Comparison of ENCODE assay signal across 10 cellular contexts in the genomic region with DNA sequence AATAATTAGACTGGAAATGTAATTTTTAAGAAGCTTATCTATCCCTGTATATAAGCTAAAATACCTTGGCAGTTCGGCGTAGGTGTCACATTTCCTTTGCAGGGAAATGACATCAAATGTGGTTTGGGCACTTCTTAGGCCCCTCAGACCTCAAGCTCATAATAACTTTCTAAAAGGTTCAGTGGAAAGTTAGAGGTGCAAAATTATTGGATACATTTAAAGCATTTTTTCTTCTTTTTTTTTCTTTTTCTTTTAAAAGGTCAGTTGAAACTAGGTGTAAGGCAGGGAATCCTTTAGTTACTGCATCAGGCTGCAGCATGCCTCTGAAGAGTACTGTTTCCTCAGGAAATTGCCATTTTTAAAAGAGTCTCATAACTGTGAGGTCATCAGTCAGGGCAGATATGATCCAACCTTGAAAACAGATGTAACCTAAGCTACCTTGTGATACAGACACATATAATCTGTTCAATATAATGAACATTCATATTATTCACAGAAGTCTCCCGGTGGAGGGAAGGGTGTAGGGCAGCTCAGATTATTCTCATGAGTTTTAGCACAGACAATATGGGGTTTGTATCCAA. TPM values are rescaled to one million over a fixed set of nuclear protein-coding genes. Genes with fewer than 3 reads are reported as not detected.
A peak's percentile ranks its signal among the peaks of the same experiment; 100 is the strongest.
DNase-seq lines count a peak whose midpoint lies in the region; ATAC-seq and TF ChIP-seq lines count a peak whose summit lies in the region.
"Had no signal": no experiment of that assay in that cellular context is flagged by ENCODE, and none has a peak within 500 bp of the region (broad histone marks: within the 10 kb centered on the region; RNA-seq: fewer than 3 reads in every experiment).

No MANE protein-coding gene starts in this region.

- H3K27ac ChIP-seq in psoas muscle (peak overlapping the region; percentile 43), tibial nerve (peak overlapping the region in 1 of 4 donors; percentile 21)
- H3K27ac ChIP-seq: WERI-Rb-1 had no signal

- H2AFZ ChIP-seq in Loucy (ENCODE audit: low read length): no peak overlapping the region

- H3K36me3 Mint-ChIP-seq in activated naive CD4-positive, alpha-beta T cell treated with anti-CD3 and anti-CD28 coated beads, Interleukin-2, amount 50 U/mL, for 72 hours: peaks cover 40 to 61% of the 10 kb centered on the region in 2 donors

- no peaks in the 10 kb centered on the region for H3K9me2 ChIP-seq in Loucy (replicated peaks; ENCODE audit: low read depth, low read length)

- H3K4me2 ChIP-seq in Loucy (ENCODE audit: low read depth, low read length, poor library complexity, severe bottlenecking): peak overlapping the region; percentile 88

- peak overlapping the region; percentile 98 for H3K27ac Mint-ChIP-seq in activated naive CD4-positive, alpha-beta T cell treated with anti-CD3 and anti-CD28 coated beads, Interleukin-2, amount 50 U/mL, for 72 hours

- TF ChIP-seq POLR2A in tibial nerve (IDR thresholded peaks at IDR 0.05): no peak

- peak overlapping the region; percentile 99 for H3K4me3 ChIP-seq in Loucy (ENCODE audit: low read length, poor library complexity, severe bottlenecking)
- H3K4me3 ChIP-seq in psoas muscle: no peak overlapping the region
- no peak overlapping the region for H3K4me3 ChIP-seq in tibial nerve

- TF ChIP-seq EP300 in tibial nerve (IDR thresholded peaks at IDR 0.05): no peak

- H3K4me1 ChIP-seq in Loucy (ENCODE audit: insufficient read depth, low read length, poor library complexity, severe bottlenecking) (peaks cover 66% of the 10 kb centered on the region), psoas muscle (peaks cover 51% of the 10 kb centered on the region), tibial nerve (peaks cover 0 to 49% (median 25%) of the 10 kb centered on the region in 4 donors)

- peaks cover 22% of the 10 kb centered on the region; the same call in 1 of the 2 replicates for H3K36me3 ChIP-seq in Loucy (ENCODE audit: insufficient read depth, low read length)
- peaks cover 0 to 14% of the 10 kb centered on the region in 2 donors for H3K36me3 ChIP-seq in psoas muscle (ENCODE audit: insufficient read depth in 1 of 2, low read depth in 1 of 2)
- H3K36me3 ChIP-seq in tibial nerve: peaks cover 0 to 18% (median 0%) of the 10 kb centered on the region in 3 donors

- peak; percentile 4 for DNase-seq in NCI-H82 (lab: John Stamatoyannopoulos, UW)
- no peak for DNase-seq in NCI-H82 treated with DMSO at 0.1 percent for 48 hours (lab: John Stamatoyannopoulos, UW; ENCODE audit: unreplicated experiment)
- no peak for DNase-seq in activated naive CD4-positive, alpha-beta T cell treated with anti-CD3 and anti-CD28 coated beads, Interleukin-2, amount 50 U/mL, for 72 hours (ENCODE audit: low spot score in 2 of 2)
- DNase-seq in psoas muscle: no peak
- DNase-seq in tibial nerve (ENCODE audit: low spot score in 2 of 2): no peak
- DNase-seq in middle frontal gyrus (ENCODE audit: extremely low spot score, low spot score): no peak
- DNase-seq: NCI-H1105, WERI-Rb-1 had no signal

- H3K9me3 ChIP-seq in Loucy (ENCODE audit: insufficient read depth, low read depth, low read length) (no peaks in the 10 kb centered on the region), psoas muscle (no peaks in the 10 kb centered on the region), tibial nerve (no peaks in the 10 kb centered on the region)

- peak; percentile 45 to 53 for ATAC-seq in activated naive CD4-positive, alpha-beta T cell treated with anti-CD3 and anti-CD28 coated beads, Interleukin-2, amount 50 U/mL, for 72 hours
- ATAC-seq in psoas muscle: no peak
- ATAC-seq in HG03342 (IDR thresholded peaks at IDR 0.05; ENCODE audit: unreplicated experiment): no peak

- peaks cover 98% of the 10 kb centered on the region for H3K79me2 ChIP-seq in Loucy (ENCODE audit: insufficient read depth, low read length)

- TF ChIP-seq CTCF in Loucy (conservative IDR thresholded peaks at IDR 0.05; ENCODE audit: low read length) (no peak), psoas muscle (IDR thresholded peaks at IDR 0.05) (no peak), tibial nerve (IDR thresholded peaks at IDR 0.05) (no peak)

- H3K9me3 Mint-ChIP-seq in activated naive CD4-positive, alpha-beta T cell treated with anti-CD3 and anti-CD28 coated beads, Interleukin-2, amount 50 U/mL, for 72 hours: no peaks in the 10 kb centered on the region

- WGBS in psoas muscle, 3 donors: 60 to 64% (median 61%) methylated on average over 3 of the region's 3 CpGs
- WGBS in tibial nerve, 2 donors: 59 to 65% methylated on average over 3 of the region's 3 CpGs

- H4K20me1 ChIP-seq in Loucy (ENCODE audit: insufficient read depth, low read length, poor library complexity, severe bottlenecking): peaks cover 93% of the 10 kb centered on the region

- peaks cover 21% of the 10 kb centered on the region for H3F3A ChIP-seq in Loucy (ENCODE audit: low read depth)

- peaks cover 7% of the 10 kb centered on the region for H3K27me3 ChIP-seq in Loucy (ENCODE audit: insufficient read depth, low read length, poor library complexity, severe bottlenecking)
- no peaks in the 10 kb centered on the region for H3K27me3 ChIP-seq in psoas muscle (ENCODE audit: insufficient read depth in 3 of 3, low read length in 2 of 3)
- H3K27me3 ChIP-seq in tibial nerve: no peaks in the 10 kb centered on the region

- intact Hi-C loops in psoas muscle (cut with DNase I): no loop called here

- H3K9ac ChIP-seq in Loucy (ENCODE audit: low read depth, low read length, poor library complexity, severe bottlenecking): peak overlapping the region; percentile 98

RNA-seq across cellular contexts. Expression of a gene that starts 4.8 kb away (rescaled TPM):
- 10 to 100 TPM; 61.8 to 99.2 TPM for total RNA-seq in activated naive CD4-positive, alpha-beta T cell treated with anti-CD3 and anti-CD28 coated beads, Interleukin-2, amount 50 U/mL, for 72 hours
- 10 to 100 TPM; 13.1 to 18.1 (median 14.5) TPM for total RNA-seq in psoas muscle
- polyA plus RNA-seq in psoas muscle: 10 to 100 TPM in 2 of 3 donors, 1 to 10 TPM in 1; 7.5 to 14.2 (median 13.3) TPM
- total RNA-seq in tibial nerve: 10 to 100 TPM; 43.5 to 64.7 (median 54.3) TPM

Comparison
In these comparisons a context has a peak if more than half of its experiments do, and no peak if none do; other contexts are left out.
1. ATAC-seq: peak in activated naive CD4-positive, alpha-beta T cell treated with anti-CD3 and anti-CD28 coated beads, Interleukin-2, amount 50 U/mL, for 72 hours (2 of 2); none in psoas muscle (0 of 4) and HG03342 (single experiment).